ENCODE assay signal across 8 cellular contexts in genomic region chr16:30615358-30616076, GRCh38. TPM values are rescaled to one million over a fixed set of nuclear protein-coding genes. Genes with fewer than 3 reads are reported as not detected.
DNase-seq lines count a peak whose midpoint lies in the region; ATAC-seq and TF ChIP-seq lines count a peak whose summit lies in the region.

No MANE protein-coding gene starts in this region.

- H3K4me3 ChIP-seq in NT2/D1 (ENCODE audit: insufficient read length, low read depth) = no peak overlapping the region

- peaks cover under 1% of the 10 kb centered on the region for H3K36me3 Mint-ChIP-seq in activated T-cell treated with anti-CD3 and anti-CD28 coated beads, Interleukin-2, amount 50 U/mL, for 24 hours (ENCODE audit: low read depth)
- no peaks in the 10 kb centered on the region for H3K36me3 Mint-ChIP-seq in glutamatergic neuron (ENCODE audit: unreplicated experiment)

- no peaks in the 10 kb centered on the region for H3K9me3 ChIP-seq in NT2/D1 (ENCODE audit: insufficient read depth, low read length)

- H3K27me3 Mint-ChIP-seq in activated T-cell treated with anti-CD3 and anti-CD28 coated beads, Interleukin-2, amount 50 U/mL, for 24 hours = no peaks in the 10 kb centered on the region
- H3K27me3 Mint-ChIP-seq in glutamatergic neuron (ENCODE audit: unreplicated experiment) = peaks cover under 1% of the 10 kb centered on the region

- no peaks in the 10 kb centered on the region for H3K27me3 ChIP-seq in NT2/D1 (ENCODE audit: insufficient read depth, insufficient read length)

- peak; percentile 62 for DNase-seq in NK-92 treated with Interleukin-12 subunit alpha and Interleukin-12 subunit beta, amount 100 ng/mL, for 24 hours (lab: John Stamatoyannopoulos, UW)
- DNase-seq in NK-92 (lab: John Stamatoyannopoulos, UW; ENCODE audit: unreplicated experiment) = no peak
- peak; percentile 68 for DNase-seq in NT2/D1 (ENCODE audit: low read depth, low spot score)
- peak; percentile 78 for DNase-seq in activated T-cell treated with anti-CD3 and anti-CD28 coated beads, Interleukin-2, amount 50 U/mL, for 24 hours
- DNase-seq in glutamatergic neuron = peak; percentile 78
- peak; percentile 88 for DNase-seq in stimulated activated CD4-positive, alpha-beta T cell treated with anti-CD3 and anti-CD28 coated beads, Interleukin-15, amount 100 ng/mL, for 24 hours

- H3K9ac ChIP-seq in NT2/D1 (ENCODE audit: insufficient read length, low read depth) = no peak overlapping the region

- peak; percentile 82 for TF ChIP-seq CTCF in glutamatergic neuron (IDR thresholded peaks at IDR 0.05; ENCODE audit: partially characterized antibody, unreplicated experiment)

- peaks cover 3% of the 10 kb centered on the region for H3K4me1 ChIP-seq in NT2/D1 (ENCODE audit: insufficient read depth, insufficient read length)

- no peak overlapping the region for H3K27ac Mint-ChIP-seq in activated T-cell treated with anti-CD3 and anti-CD28 coated beads, Interleukin-2, amount 50 U/mL, for 24 hours
- no peak overlapping the region for H3K27ac Mint-ChIP-seq in glutamatergic neuron (ENCODE audit: unreplicated experiment)

- no peak for ATAC-seq in GM21367 (IDR thresholded peaks at IDR 0.05; ENCODE audit: unreplicated experiment)
- ATAC-seq in HG03354 (IDR thresholded peaks at IDR 0.05; ENCODE audit: poor library complexity, severe bottlenecking, unreplicated experiment) = no peak

- peaks cover 6% of the 10 kb centered on the region for H3K4me1 Mint-ChIP-seq in activated T-cell treated with anti-CD3 and anti-CD28 coated beads, Interleukin-2, amount 50 U/mL, for 24 hours (ENCODE audit: low read depth)
- H3K4me1 Mint-ChIP-seq in glutamatergic neuron (ENCODE audit: low read depth, unreplicated experiment) = peaks cover 1% of the 10 kb centered on the region

- H3K4me3 Mint-ChIP-seq in activated T-cell treated with anti-CD3 and anti-CD28 coated beads, Interleukin-2, amount 50 U/mL, for 24 hours = no peak overlapping the region
- H3K4me3 Mint-ChIP-seq in glutamatergic neuron (ENCODE audit: unreplicated experiment) = peak overlapping the region; percentile 2

- no peaks in the 10 kb centered on the region for H3K9me3 Mint-ChIP-seq in activated T-cell treated with anti-CD3 and anti-CD28 coated beads, Interleukin-2, amount 50 U/mL, for 24 hours
- H3K9me3 Mint-ChIP-seq in glutamatergic neuron (ENCODE audit: unreplicated experiment) = peaks cover 5% of the 10 kb centered on the region

- no peaks in the 10 kb centered on the region for H3K36me3 ChIP-seq in NT2/D1 (ENCODE audit: insufficient read depth, insufficient read length, low read length)

RNA-seq across cellular contexts. Expression of gene ZNF689, which starts 5.3 kb away (rescaled TPM):
- 14.6 TPM for total RNA-seq in glutamatergic neuron (ENCODE audit: unreplicated experiment)

RNA-seq across cellular contexts. Expression of gene ZNF785, which starts 30.0 kb away (rescaled TPM):
- total RNA-seq in glutamatergic neuron (ENCODE audit: unreplicated experiment) = 58.4 TPM

RNA-seq across cellular contexts. Expression of gene PRR14, which starts 35.2 kb away (rescaled TPM):
- total RNA-seq in glutamatergic neuron (ENCODE audit: unreplicated experiment) = 79.6 TPM

RNA-seq across cellular contexts. Expression of gene FBRS, which starts 42.7 kb away (rescaled TPM):
- 66.7 TPM for total RNA-seq in glutamatergic neuron (ENCODE audit: unreplicated experiment)

RNA-seq across cellular contexts. Expression of gene ZNF688, which starts 44.0 kb away (rescaled TPM):
- total RNA-seq in glutamatergic neuron (ENCODE audit: unreplicated experiment) = 18.7 TPM
